Comparison of ENCODE assay signal across 26 cellular contexts in the genomic region with DNA sequence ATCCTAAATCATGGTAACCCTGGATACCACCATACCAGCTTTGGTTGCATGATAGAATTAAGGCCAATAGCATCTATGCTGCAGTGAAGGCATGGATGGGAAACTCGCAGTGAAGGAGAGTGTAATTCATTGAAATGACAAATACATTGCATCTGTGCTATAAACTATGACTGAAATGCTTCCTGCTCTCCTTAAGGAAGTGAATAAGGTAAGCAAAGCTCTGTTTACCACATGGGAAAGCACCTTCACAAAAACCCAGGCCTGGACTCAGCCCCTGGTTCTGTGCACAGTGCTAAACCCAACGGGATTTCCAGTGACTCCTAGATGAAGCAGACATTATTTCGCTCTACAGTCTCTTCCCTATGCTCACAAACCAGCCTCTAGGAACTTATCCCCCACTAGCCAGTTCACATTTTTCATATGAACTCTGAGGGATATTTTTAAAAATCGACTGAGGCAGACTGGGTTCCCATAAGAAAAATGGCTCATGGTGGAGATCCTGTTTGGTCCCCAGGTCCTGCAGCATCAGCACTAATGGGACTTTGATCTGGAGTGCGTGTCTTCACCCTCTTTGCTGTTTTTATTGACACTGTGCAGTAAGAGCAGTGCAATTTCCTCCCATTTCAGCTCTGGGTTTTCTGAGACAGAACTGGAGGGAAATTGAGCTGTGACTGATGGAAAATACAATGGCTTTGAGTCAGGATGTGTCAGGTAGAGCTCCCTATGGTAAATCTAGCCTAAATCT.
DNase-seq lines count a peak whose midpoint lies in the region; ATAC-seq, FAIRE-seq and TF ChIP-seq lines count a peak whose summit lies in the region.
"Had no signal": no experiment of that assay in that cellular context is flagged by ENCODE, and none has a peak within 500 bp of the region (broad histone marks: within the 10 kb centered on the region; RNA-seq: fewer than 3 reads in every experiment).

No MANE protein-coding gene starts in this region.

- intact Hi-C loops in left colon (cut with DNase I, micrococcal nuclease): no loop called here

- ATAC-seq in left colon (peak; percentile 91), GM19023 (IDR thresholded peaks at IDR 0.05; ENCODE audit: unreplicated experiment) (no peak), GM18517 (IDR thresholded peaks at IDR 0.05; ENCODE audit: unreplicated experiment) (no peak)
- ATAC-seq: CD8-positive, alpha-beta T cell had no signal

- FAIRE-seq in bronchial epithelial cell (lab: Jason Lieb, UNC) (peak; percentile 73), D721Med (lab: Jason Lieb, UNC) (no peak)
- FAIRE-seq: HTR-8/SVneo had no signal

- H3K27me3 ChIP-seq in bronchial epithelial cell (ENCODE audit: control insufficient read depth, insufficient read depth, low read length): no peaks in the 10 kb centered on the region
- H3K27me3 ChIP-seq: MG63, Peyer's patch had no signal

- H3K36me3 ChIP-seq in bronchial epithelial cell (ENCODE audit: control insufficient read depth, insufficient read depth, low read length): no peaks in the 10 kb centered on the region
- H3K36me3 ChIP-seq: HAP-1, MG63, Peyer's patch had no signal

- TF ChIP-seq CTCF in bronchial epithelial cell (IDR thresholded peaks at IDR 0.05; ENCODE audit: insufficient read depth, low read length, severe bottlenecking) (no peak), D721Med (IDR thresholded peaks at IDR 0.05; ENCODE audit: insufficient read depth, missing control alignments) (no peak)

- no peak overlapping the region for H3K4me3 ChIP-seq in bronchial epithelial cell (ENCODE audit: low read depth, low read length)
- H3K4me3 ChIP-seq: HAP-1, MG63, Peyer's patch had no signal

- DNase-seq in DMS153 (lab: John Stamatoyannopoulos, UW) (peak; percentile 24), DMS153 treated with DMSO at 0.1 percent for 48 hours (lab: John Stamatoyannopoulos, UW; ENCODE audit: unreplicated experiment) (peak; percentile 16), bronchial epithelial cell (ENCODE audit: low read depth) (peak; percentile 33), left colon (no peak), D721Med (ENCODE audit: insufficient read length, low spot score) (no peak)
- DNase-seq: Caco-2; CD8-positive, alpha-beta T cell; DMS 273 treated with DMSO at 0.1 percent for 48 hours; GOT3; HFFc6; IMR-90; KG1; MG63; NCI-H1105 treated with DMSO at 0.1 percent for 48 hours; NCI-H1694; NCI-H2081; NCI-H2171 treated with DMSO at 0.1 percent for 48 hours; NCI-H526; NCI-H82; Peyer's patch; SHP77 treated with DMSO at 0.1 percent for 48 hours; T-helper 1 cell had no signal

Comparison
In these comparisons a context has a peak if more than half of its experiments do, and no peak if none do; other contexts are left out.
1. DNase-seq: peak in DMS153 (single experiment), DMS153 treated with DMSO at 0.1 percent for 48 hours (single experiment) and bronchial epithelial cell (single experiment); none in left colon (0 of 2) and D721Med (single experiment).